10 cellular contexts compared by ENCODE assay signal in the genomic region with DNA sequence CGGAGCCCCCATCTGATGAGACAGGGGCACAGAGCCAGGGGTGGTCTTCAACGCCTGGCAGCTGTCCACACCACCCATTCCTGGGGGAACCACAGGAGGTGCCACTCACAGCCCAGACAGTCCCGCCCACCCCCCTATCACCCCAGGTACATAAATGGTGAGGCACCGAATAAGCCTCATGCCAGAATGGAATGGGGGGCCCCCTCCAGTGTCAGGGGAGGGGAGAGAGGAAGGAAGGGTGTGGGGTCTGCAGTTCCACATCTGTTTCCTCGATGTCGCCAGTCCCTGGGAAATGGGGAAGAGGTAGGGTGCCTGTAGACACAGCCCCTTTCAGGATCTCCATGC. TPM values are rescaled to one million over a fixed set of nuclear protein-coding genes. Genes with fewer than 3 reads are reported as not detected.
A peak's percentile ranks its signal among the peaks of the same experiment; 100 is the strongest.
DNase-seq lines count a peak whose midpoint lies in the region; ATAC-seq and TF ChIP-seq lines count a peak whose summit lies in the region.
"Had no signal": no experiment of that assay in that cellular context is flagged by ENCODE, and none has a peak within 500 bp of the region (broad histone marks: within the 10 kb centered on the region; RNA-seq: fewer than 3 reads in every experiment).

No MANE protein-coding gene starts in this region.

- no peak for ATAC-seq in activated CD4-positive, alpha-beta T cell treated with anti-CD3 and anti-CD28 coated beads for 36 hours
- no peak for ATAC-seq in left lung
- no peak for ATAC-seq in GM21786 (IDR thresholded peaks at IDR 0.05; ENCODE audit: unreplicated experiment)

- DNase-seq in activated CD4-positive, alpha-beta T cell treated with anti-CD3 and anti-CD28 coated beads for 36 hours: no peak
- DNase-seq in activated CD4-positive, alpha-beta T cell treated with anti-CD3 and anti-CD28 coated beads for 4 hours: no peak
- DNase-seq in activated T-helper 2 cell treated with anti-CD3 and anti-CD28 coated beads, Interferon-gamma antibody, Interleukin-2, Interleukin-4, amounts not matched to agents 10 μg/mL and 5 μg/mL and 100 μg/mL, durations not matched to agents 14 hours and 24 hours and 36 hours (ENCODE audit: low spot score): no peak
- DNase-seq in left lung: no peak
- DNase-seq in stimulated activated CD4-positive, alpha-beta T cell treated with anti-CD3 and anti-CD28 coated beads, Interleukin-4, amount 100 ng/mL, for 24 hours: no peak
- DNase-seq in G401 (ENCODE audit: low spot score): no peak
- DNase-seq: NCI-H446 had no signal

- H3K9me3 Mint-ChIP-seq in activated CD4-positive, alpha-beta T cell treated with anti-CD3 and anti-CD28 coated beads for 36 hours (ENCODE audit: low read depth): no peaks in the 10 kb centered on the region
- H3K9me3 Mint-ChIP-seq in activated T-helper 2 cell treated with anti-CD3 and anti-CD28 coated beads, Interferon-gamma antibody, Interleukin-2, Interleukin-4, amounts not matched to agents 10 μg/mL and 5 μg/mL and 100 μg/mL, durations not matched to agents 14 hours and 24 hours and 36 hours: no peaks in the 10 kb centered on the region

- peaks cover 30 to 88% of the 10 kb centered on the region in 2 donors for H3K4me1 ChIP-seq in left lung
- peaks cover 7 to 87% (median 71%) of the 10 kb centered on the region in 5 donors for H3K4me1 ChIP-seq in subcutaneous abdominal adipose tissue (ENCODE audit: control insufficient read depth in 5 of 5, insufficient read depth in 5 of 5, low read length in 5 of 5)

- CTCF ChIA-PET in activated CD4-positive, alpha-beta T cell treated with anti-CD3 and anti-CD28 coated beads for 36 hours (lab: Charles Lee): interaction anchor here (1.2 to 2.5 kb wide), 3 partner anchors 10 to 14 kb away, joined by 6 to 13 read pairs (median 9); no protein-coding TSS in a partner anchor

- no peak for TF ChIP-seq CTCF in left lung (IDR thresholded peaks at IDR 0.05)

- peaks cover 58% of the 10 kb centered on the region for H3K4me1 Mint-ChIP-seq in activated CD4-positive, alpha-beta T cell treated with anti-CD3 and anti-CD28 coated beads for 36 hours
- H3K4me1 Mint-ChIP-seq in activated T-helper 2 cell treated with anti-CD3 and anti-CD28 coated beads, Interferon-gamma antibody, Interleukin-2, Interleukin-4, amounts not matched to agents 10 μg/mL and 5 μg/mL and 100 μg/mL, durations not matched to agents 14 hours and 24 hours and 36 hours (ENCODE audit: low read depth): peaks cover 45% of the 10 kb centered on the region

- peaks cover 0 to 8% of the 10 kb centered on the region in 2 donors for H3K27me3 ChIP-seq in left lung
- peaks cover 0 to 12% (median 0%) of the 10 kb centered on the region in 5 donors for H3K27me3 ChIP-seq in subcutaneous abdominal adipose tissue (ENCODE audit: control insufficient read depth in 5 of 5, insufficient read depth in 4 of 5, low read length in 5 of 5)

- no peaks in the 10 kb centered on the region for H3K9me3 ChIP-seq in left lung
- no peaks in the 10 kb centered on the region for H3K9me3 ChIP-seq in subcutaneous abdominal adipose tissue (ENCODE audit: control insufficient read depth in 5 of 5, low read length in 5 of 5)

- peak overlapping the region; percentile 60 to 94 for H3K4me3 ChIP-seq in left lung
- H3K4me3 ChIP-seq in subcutaneous abdominal adipose tissue (ENCODE audit: low read depth in 1 of 5, low read length in 5 of 5): peak overlapping the region; percentile 26 to 81 (median 68)

- H3K4me3 Mint-ChIP-seq in activated CD4-positive, alpha-beta T cell treated with anti-CD3 and anti-CD28 coated beads for 36 hours: peak overlapping the region; percentile 94
- H3K4me3 Mint-ChIP-seq in activated T-helper 2 cell treated with anti-CD3 and anti-CD28 coated beads, Interferon-gamma antibody, Interleukin-2, Interleukin-4, amounts not matched to agents 10 μg/mL and 5 μg/mL and 100 μg/mL, durations not matched to agents 14 hours and 24 hours and 36 hours (ENCODE audit: low read depth): peak overlapping the region; percentile 88

- POLR2A ChIA-PET in activated CD4-positive, alpha-beta T cell treated with anti-CD3 and anti-CD28 coated beads for 36 hours (lab: Charles Lee): interaction anchor here (0.7 kb wide), 1 partner anchor 14 kb away, joined by 4 read pairs; no protein-coding TSS in a partner anchor

- H3K27ac Mint-ChIP-seq in activated CD4-positive, alpha-beta T cell treated with anti-CD3 and anti-CD28 coated beads for 36 hours: peak overlapping the region; percentile 79
- H3K27ac Mint-ChIP-seq in activated T-helper 2 cell treated with anti-CD3 and anti-CD28 coated beads, Interferon-gamma antibody, Interleukin-2, Interleukin-4, amounts not matched to agents 10 μg/mL and 5 μg/mL and 100 μg/mL, durations not matched to agents 14 hours and 24 hours and 36 hours: peak overlapping the region; percentile 86

- intact Hi-C loops in activated CD4-positive, alpha-beta T cell treated with anti-CD3 and anti-CD28 coated beads for 36 hours (cut with DNase I, micrococcal nuclease): loop anchor here (5.0 to 10.0 kb wide), 2 partner anchors 665 to 672 kb away; no protein-coding TSS in a partner anchor
- intact Hi-C loops in activated T-helper 2 cell treated with anti-CD3 and anti-CD28 coated beads, Interferon-gamma antibody, Interleukin-2, Interleukin-4, amounts not matched to agents 10 μg/mL and 5 μg/mL and 100 μg/mL, durations not matched to agents 14 hours and 24 hours and 36 hours (cut with micrococcal nuclease): loop anchor here (1.0 to 10.0 kb wide), 3 partner anchors 14 to 1392 kb away; a partner anchor contains a TSS
- intact Hi-C loops in left lung (cut with DNase I): no loop called here

- peaks cover 42% of the 10 kb centered on the region for H3K36me3 Mint-ChIP-seq in activated CD4-positive, alpha-beta T cell treated with anti-CD3 and anti-CD28 coated beads for 36 hours (ENCODE audit: low read depth)
- H3K36me3 Mint-ChIP-seq in activated T-helper 2 cell treated with anti-CD3 and anti-CD28 coated beads, Interferon-gamma antibody, Interleukin-2, Interleukin-4, amounts not matched to agents 10 μg/mL and 5 μg/mL and 100 μg/mL, durations not matched to agents 14 hours and 24 hours and 36 hours (ENCODE audit: low read depth): peaks cover 49% of the 10 kb centered on the region

- H3K27me3 Mint-ChIP-seq in activated CD4-positive, alpha-beta T cell treated with anti-CD3 and anti-CD28 coated beads for 36 hours: no peaks in the 10 kb centered on the region
- no peaks in the 10 kb centered on the region for H3K27me3 Mint-ChIP-seq in activated T-helper 2 cell treated with anti-CD3 and anti-CD28 coated beads, Interferon-gamma antibody, Interleukin-2, Interleukin-4, amounts not matched to agents 10 μg/mL and 5 μg/mL and 100 μg/mL, durations not matched to agents 14 hours and 24 hours and 36 hours (ENCODE audit: low read depth)

- H3K27ac ChIP-seq in left lung (peak overlapping the region; percentile 90 to 93), subcutaneous abdominal adipose tissue (ENCODE audit: low read depth, low read length) (peak overlapping the region; percentile 84)

- peak overlapping the region in 4 of 5 donors; percentile 79 to 86 (median 82) for H3K9ac ChIP-seq in subcutaneous abdominal adipose tissue (ENCODE audit: low read length in 5 of 5)

- H3K36me3 ChIP-seq in left lung (peaks cover 0 to 48% of the 10 kb centered on the region in 2 donors), subcutaneous abdominal adipose tissue (ENCODE audit: control insufficient read depth in 5 of 5, insufficient read depth in 5 of 5, low read length in 5 of 5) (peaks cover 0 to 45% (median 30%) of the 10 kb centered on the region in 5 donors)

- in situ Hi-C loops in G401 (cut with HindIII; ENCODE audit: low sequenced_read_pairs): no loop called here

RNA-seq across cellular contexts. Expression of a gene that starts 1.7 kb away (rescaled TPM):
- total RNA-seq in activated CD4-positive, alpha-beta T cell treated with anti-CD3 and anti-CD28 coated beads for 36 hours: 100 to 1,000 TPM; 138 to 145 TPM
- total RNA-seq in activated T-helper 2 cell treated with anti-CD3 and anti-CD28 coated beads, Interferon-gamma antibody, Interleukin-2, Interleukin-4, amounts not matched to agents 10 μg/mL and 5 μg/mL and 100 μg/mL, durations not matched to agents 14 hours and 24 hours and 36 hours: 240 and 241 TPM in 2 replicates
- 100 to 1,000 TPM; 149 to 152 TPM for total RNA-seq in left lung
- 50.5 and 69.0 TPM in 2 replicates for total RNA-seq in G401 (2014; rRNA removed; shearing (Covaris generic))

RNA-seq across cellular contexts. Expression of a gene that starts 3.7 kb away (rescaled TPM):
- total RNA-seq in activated CD4-positive, alpha-beta T cell treated with anti-CD3 and anti-CD28 coated beads for 36 hours: 100 to 1,000 TPM; 123 to 139 TPM
- total RNA-seq in activated T-helper 2 cell treated with anti-CD3 and anti-CD28 coated beads, Interferon-gamma antibody, Interleukin-2, Interleukin-4, amounts not matched to agents 10 μg/mL and 5 μg/mL and 100 μg/mL, durations not matched to agents 14 hours and 24 hours and 36 hours: 196 and 208 TPM in 2 replicates
- 10 to 100 TPM; 14.7 to 37.3 TPM for total RNA-seq in left lung
- total RNA-seq in G401 (2014; rRNA removed; shearing (Covaris generic)): 0.14 TPM in 1 of 2 replicates, not detected in the other
- total RNA-seq: fibroblast of villous mesenchyme had no signal

RNA-seq across cellular contexts. Expression of a gene that starts 19.3 kb away (rescaled TPM):
- total RNA-seq in activated CD4-positive, alpha-beta T cell treated with anti-CD3 and anti-CD28 coated beads for 36 hours: not detected
- not detected in 2 replicates for total RNA-seq in activated T-helper 2 cell treated with anti-CD3 and anti-CD28 coated beads, Interferon-gamma antibody, Interleukin-2, Interleukin-4, amounts not matched to agents 10 μg/mL and 5 μg/mL and 100 μg/mL, durations not matched to agents 14 hours and 24 hours and 36 hours
- not detected for total RNA-seq in left lung
- total RNA-seq in G401 (2014; rRNA removed; shearing (Covaris generic)): not detected in 2 replicates
- total RNA-seq: fibroblast of villous mesenchyme had no signal

RNA-seq across cellular contexts. Expression of a gene that starts 41.5 kb away (rescaled TPM):
- 10 to 100 TPM; 79.1 to 89.2 TPM for total RNA-seq in activated CD4-positive, alpha-beta T cell treated with anti-CD3 and anti-CD28 coated beads for 36 hours
- 92.5 and 92.9 TPM in 2 replicates for total RNA-seq in activated T-helper 2 cell treated with anti-CD3 and anti-CD28 coated beads, Interferon-gamma antibody, Interleukin-2, Interleukin-4, amounts not matched to agents 10 μg/mL and 5 μg/mL and 100 μg/mL, durations not matched to agents 14 hours and 24 hours and 36 hours
- total RNA-seq in left lung: 100 to 1,000 TPM; 192 to 227 TPM
- 67.0 and 71.8 TPM in 2 replicates for total RNA-seq in G401 (2014; rRNA removed; shearing (Covaris generic))

RNA-seq across cellular contexts. Expression of a gene that starts 60.0 kb away (rescaled TPM):
- total RNA-seq in activated CD4-positive, alpha-beta T cell treated with anti-CD3 and anti-CD28 coated beads for 36 hours: 100 to 1,000 TPM; 157 to 195 TPM
- total RNA-seq in activated T-helper 2 cell treated with anti-CD3 and anti-CD28 coated beads, Interferon-gamma antibody, Interleukin-2, Interleukin-4, amounts not matched to agents 10 μg/mL and 5 μg/mL and 100 μg/mL, durations not matched to agents 14 hours and 24 hours and 36 hours: 64.6 and 65.9 TPM in 2 replicates
- 10 to 100 TPM; 24.0 to 33.0 TPM for total RNA-seq in left lung
- 76.8 and 84.5 TPM in 2 replicates for total RNA-seq in G401 (2014; rRNA removed; shearing (Covaris generic))

Comparison
In these comparisons a context has a peak if more than half of its experiments do, and no peak if none do; other contexts are left out.
1. RNA of a gene that starts 3.7 kb away (total RNA-seq): 196 to 208 TPM in activated T-helper 2 cell treated with anti-CD3 and anti-CD28 coated beads, Interferon-gamma antibody, Interleukin-2, Interleukin-4, amounts not matched to agents 10 μg/mL and 5 μg/mL and 100 μg/mL, durations not matched to agents 14 hours and 24 hours and 36 hours, 123 to 139 TPM in activated CD4-positive, alpha-beta T cell treated with anti-CD3 and anti-CD28 coated beads for 36 hours and 14.7 to 37.3 TPM in left lung; 0.14 TPM in G401; every median in the first group is over 10 times any median in the second.
2. intact Hi-C loops: an anchor here in activated CD4-positive, alpha-beta T cell treated with anti-CD3 and anti-CD28 coated beads for 36 hours (5.0 to 10.0 kb wide) and activated T-helper 2 cell treated with anti-CD3 and anti-CD28 coated beads, Interferon-gamma antibody, Interleukin-2, Interleukin-4, amounts not matched to agents 10 μg/mL and 5 μg/mL and 100 μg/mL, durations not matched to agents 14 hours and 24 hours and 36 hours (1.0 to 10.0 kb wide); none called in left lung.